1 cellular context compared by ENCODE assay signal in the genomic region with DNA sequence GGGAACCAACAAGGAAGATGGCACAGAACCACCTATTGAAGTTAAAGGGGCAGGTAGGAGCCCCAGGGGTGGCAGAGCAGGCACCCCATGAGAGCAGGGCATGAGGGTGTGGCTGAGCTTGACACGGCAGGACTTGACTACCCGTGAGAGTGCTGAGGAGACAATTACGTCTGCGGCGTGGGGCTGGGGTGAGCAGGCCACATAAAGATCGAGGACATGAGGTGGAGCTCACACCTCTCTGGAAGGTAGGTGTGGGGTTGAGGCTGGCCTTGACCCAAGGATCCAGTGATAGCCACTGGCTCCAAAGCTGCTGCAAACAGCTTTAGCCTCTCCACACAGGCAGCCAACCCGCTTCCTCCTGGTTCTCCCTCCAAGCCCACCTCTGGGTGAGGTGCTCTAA.
TF ChIP-seq lines count a peak whose summit lies in the region.

No MANE protein-coding gene starts in this region.

TF ChIP-seq in WTC11, 78 proteins besides CTCF, POLR2A, EP300 and RAD21 (continued from another document):
- TF ChIP-seq ZNF425 (CRISPR knock-in tag; conservative IDR thresholded peaks at IDR 0.05) (no peak), HMGA2 (CRISPR knock-in tag; IDR thresholded peaks at IDR 0.05) (no peak), PREB (CRISPR knock-in tag; IDR thresholded peaks at IDR 0.05; ENCODE audit: borderline replicate concordance) (no peak), JAZF1 (CRISPR knock-in tag; IDR thresholded peaks at IDR 0.05) (no peak), ZNF317 (CRISPR knock-in tag; IDR thresholded peaks at IDR 0.05; ENCODE audit: borderline replicate concordance, low read depth) (no peak)
- TF ChIP-seq, protein P1, sequence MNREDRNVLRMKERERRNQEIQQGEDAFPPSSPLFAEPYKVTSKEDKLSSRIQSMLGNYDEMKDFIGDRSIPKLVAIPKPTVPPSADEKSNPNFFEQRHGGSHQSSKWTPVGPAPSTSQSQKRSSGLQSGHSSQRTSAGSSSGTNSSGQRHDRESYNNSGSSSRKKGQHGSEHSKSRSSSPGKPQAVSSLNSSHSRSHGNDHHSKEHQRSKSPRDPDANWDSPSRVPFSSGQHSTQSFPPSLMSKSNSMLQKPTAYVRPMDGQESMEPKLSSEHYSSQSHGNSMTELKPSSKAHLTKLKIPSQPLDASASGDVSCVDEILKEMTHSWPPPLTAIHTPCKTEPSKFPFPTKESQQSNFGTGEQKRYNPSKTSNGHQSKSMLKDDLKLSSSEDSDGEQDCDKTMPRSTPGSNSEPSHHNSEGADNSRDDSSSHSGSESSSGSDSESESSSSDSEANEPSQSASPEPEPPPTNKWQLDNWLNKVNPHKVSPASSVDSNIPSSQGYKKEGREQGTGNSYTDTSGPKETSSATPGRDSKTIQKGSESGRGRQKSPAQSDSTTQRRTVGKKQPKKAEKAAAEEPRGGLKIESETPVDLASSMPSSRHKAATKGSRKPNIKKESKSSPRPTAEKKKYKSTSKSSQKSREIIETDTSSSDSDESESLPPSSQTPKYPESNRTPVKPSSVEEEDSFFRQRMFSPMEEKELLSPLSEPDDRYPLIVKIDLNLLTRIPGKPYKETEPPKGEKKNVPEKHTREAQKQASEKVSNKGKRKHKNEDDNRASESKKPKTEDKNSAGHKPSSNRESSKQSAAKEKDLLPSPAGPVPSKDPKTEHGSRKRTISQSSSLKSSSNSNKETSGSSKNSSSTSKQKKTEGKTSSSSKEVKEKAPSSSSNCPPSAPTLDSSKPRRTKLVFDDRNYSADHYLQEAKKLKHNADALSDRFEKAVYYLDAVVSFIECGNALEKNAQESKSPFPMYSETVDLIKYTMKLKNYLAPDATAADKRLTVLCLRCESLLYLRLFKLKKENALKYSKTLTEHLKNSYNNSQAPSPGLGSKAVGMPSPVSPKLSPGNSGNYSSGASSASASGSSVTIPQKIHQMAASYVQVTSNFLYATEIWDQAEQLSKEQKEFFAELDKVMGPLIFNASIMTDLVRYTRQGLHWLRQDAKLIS (CRISPR knock-in tag; IDR thresholded peaks at IDR 0.05; ENCODE audit: borderline replicate concordance), result no peak
- TF ChIP-seq, protein P2, sequence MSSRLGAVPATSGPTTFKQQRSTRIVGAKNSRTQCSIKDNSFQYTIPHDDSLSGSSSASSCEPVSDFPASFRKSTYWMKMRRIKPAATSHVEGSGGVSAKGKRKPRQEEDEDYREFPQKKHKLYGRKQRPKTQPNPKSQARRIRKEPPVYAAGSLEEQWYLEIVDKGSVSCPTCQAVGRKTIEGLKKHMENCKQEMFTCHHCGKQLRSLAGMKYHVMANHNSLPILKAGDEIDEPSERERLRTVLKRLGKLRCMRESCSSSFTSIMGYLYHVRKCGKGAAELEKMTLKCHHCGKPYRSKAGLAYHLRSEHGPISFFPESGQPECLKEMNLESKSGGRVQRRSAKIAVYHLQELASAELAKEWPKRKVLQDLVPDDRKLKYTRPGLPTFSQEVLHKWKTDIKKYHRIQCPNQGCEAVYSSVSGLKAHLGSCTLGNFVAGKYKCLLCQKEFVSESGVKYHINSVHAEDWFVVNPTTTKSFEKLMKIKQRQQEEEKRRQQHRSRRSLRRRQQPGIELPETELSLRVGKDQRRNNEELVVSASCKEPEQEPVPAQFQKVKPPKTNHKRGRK (CRISPR knock-in tag; IDR thresholded peaks at IDR 0.05; ENCODE audit: borderline replicate concordance), result no peak
